ENCODE assay signal across 10 cellular contexts in genomic region chr2:96953611-96954489, GRCh38. TPM values are rescaled to one million over a fixed set of nuclear protein-coding genes. Genes with fewer than 3 reads are reported as not detected.
DNase-seq lines count a peak whose midpoint lies in the region; ATAC-seq and TF ChIP-seq lines count a peak whose summit lies in the region.
"Had no signal": no experiment of that assay in that cellular context is flagged by ENCODE, and none has a peak within 500 bp of the region (broad histone marks: within the 10 kb centered on the region; RNA-seq: fewer than 3 reads in every experiment).

No MANE protein-coding gene starts in this region.

- H3K9me3 Mint-ChIP-seq in chondrocyte (ENCODE audit: low read depth) = no peaks in the 10 kb centered on the region
- no peaks in the 10 kb centered on the region for H3K9me3 Mint-ChIP-seq in stimulated activated effector memory CD8-positive, alpha-beta T cell treated with anti-CD3 and anti-CD28 coated beads, Interleukin-12 subunit alpha, Interleukin-12 subunit beta, amount 100 ng/mL, for 72 hours
- no peaks in the 10 kb centered on the region; the same call in 2 of the 3 replicates for H3K9me3 Mint-ChIP-seq in GM23338

- H3K4me1 Mint-ChIP-seq in chondrocyte (ENCODE audit: low read depth) (no peaks in the 10 kb centered on the region), GM23338 (peaks cover 9% of the 10 kb centered on the region)
- H3K4me1 Mint-ChIP-seq in stimulated activated effector memory CD8-positive, alpha-beta T cell treated with anti-CD3 and anti-CD28 coated beads, Interleukin-12 subunit alpha, Interleukin-12 subunit beta, amount 100 ng/mL, for 72 hours = peaks cover 23% of the 10 kb centered on the region

- H3K4me2 ChIP-seq in GM23338 = no peak overlapping the region

- no peak overlapping the region for H2AFZ ChIP-seq in GM23338

- H3K4me3 Mint-ChIP-seq in chondrocyte (ENCODE audit: unreplicated experiment) = no peak overlapping the region
- H3K4me3 Mint-ChIP-seq in stimulated activated effector memory CD8-positive, alpha-beta T cell treated with anti-CD3 and anti-CD28 coated beads, Interleukin-12 subunit alpha, Interleukin-12 subunit beta, amount 100 ng/mL, for 72 hours = peak overlapping the region; percentile 9
- H3K4me3 Mint-ChIP-seq in GM23338 = no peak overlapping the region

- no peaks in the 10 kb centered on the region for H3K27me3 ChIP-seq in GM23338 (ENCODE audit: insufficient read depth)

- H3K4me1 ChIP-seq in GM23338 (ENCODE audit: insufficient read depth) = peaks cover 18% of the 10 kb centered on the region; the same call in 1 of the 2 replicates

- H3F3A ChIP-seq in GM23338 (replicated peaks; ENCODE audit: low read depth) = no peaks in the 10 kb centered on the region

- no peaks in the 10 kb centered on the region for H3K79me2 ChIP-seq in GM23338 (replicated peaks; ENCODE audit: insufficient read depth)

- no peaks in the 10 kb centered on the region for H4K20me1 ChIP-seq in GM23338 (replicated peaks; ENCODE audit: insufficient read depth)

- H3K27ac Mint-ChIP-seq in chondrocyte (ENCODE audit: unreplicated experiment) (no peak overlapping the region), GM23338 (no peak overlapping the region)
- peak overlapping the region; percentile 89 for H3K27ac Mint-ChIP-seq in stimulated activated effector memory CD8-positive, alpha-beta T cell treated with anti-CD3 and anti-CD28 coated beads, Interleukin-12 subunit alpha, Interleukin-12 subunit beta, amount 100 ng/mL, for 72 hours

- TF ChIP-seq CTCF in chondrocyte (IDR thresholded peaks at IDR 0.05) = no peak
- no peak for TF ChIP-seq CTCF in GM23338 (conservative IDR thresholded peaks at IDR 0.05; ENCODE audit: low read depth in 2 of 2)

- H3K36me3 Mint-ChIP-seq in chondrocyte (ENCODE audit: low read depth) (no peaks in the 10 kb centered on the region), GM23338 (ENCODE audit: low read depth) (no peaks in the 10 kb centered on the region)
- peaks cover 3% of the 10 kb centered on the region for H3K36me3 Mint-ChIP-seq in stimulated activated effector memory CD8-positive, alpha-beta T cell treated with anti-CD3 and anti-CD28 coated beads, Interleukin-12 subunit alpha, Interleukin-12 subunit beta, amount 100 ng/mL, for 72 hours

- peak; percentile 49 for ATAC-seq in HG03175 (IDR thresholded peaks at IDR 0.05; ENCODE audit: unreplicated experiment)
- ATAC-seq in stimulated activated effector memory CD8-positive, alpha-beta T cell treated with anti-CD3 and anti-CD28 coated beads, Interleukin-12 subunit alpha, Interleukin-12 subunit beta, amount 100 ng/mL, for 72 hours = peak; percentile 56
- no peak for ATAC-seq in HG02571 (IDR thresholded peaks at IDR 0.05; ENCODE audit: unreplicated experiment)
- no peak for ATAC-seq in GM23338

- H3K9me2 ChIP-seq in GM23338 (ENCODE audit: insufficient read depth) = no peaks in the 10 kb centered on the region

- DNase-seq in DMS53 (lab: John Stamatoyannopoulos, UW) (peak; percentile 71), DMS53 treated with DMSO at 0.1 percent for 48 hours (lab: John Stamatoyannopoulos, UW; ENCODE audit: unreplicated experiment) (no peak), chondrocyte (ENCODE audit: low spot score) (peak; percentile 66), GM23338 (ENCODE audit: low spot score) (no peak)
- peak in 1 of 2 donors; percentile 54 for DNase-seq in stimulated activated effector memory CD8-positive, alpha-beta T cell treated with anti-CD3 and anti-CD28 coated beads, Interleukin-12 subunit alpha, Interleukin-12 subunit beta, amount 100 ng/mL, for 72 hours (ENCODE audit: low spot score in 2 of 2)
- no peak for DNase-seq in stimulated activated CD4-positive, alpha-beta T cell treated with anti-CD3 and anti-CD28 coated beads, Interleukin-4, amount 100 ng/mL, for 1 hour

- H3K4me3 ChIP-seq in GM23338 = no peak overlapping the region

- no peaks in the 10 kb centered on the region for H3K36me3 ChIP-seq in GM23338 (ENCODE audit: insufficient read depth)
- H3K36me3 ChIP-seq: neutrophil had no signal

- peaks cover 19% of the 10 kb centered on the region for H3K27me3 Mint-ChIP-seq in chondrocyte (ENCODE audit: low read depth)
- peaks cover 18% of the 10 kb centered on the region for H3K27me3 Mint-ChIP-seq in GM23338 (ENCODE audit: insufficient read depth, low read depth, poor library complexity)

- no peak overlapping the region for H3K27ac ChIP-seq in GM23338 (ENCODE audit: low read depth)
- H3K27ac ChIP-seq: neutrophil had no signal

TF ChIP-seq in GM23338, 12 proteins besides CTCF, POLR2A, EP300 and RAD21:
- TF ChIP-seq STAT1 (IDR thresholded peaks at IDR 0.05; ENCODE audit: unreplicated experiment) = no peak
- TF ChIP-seq, protein P1, sequence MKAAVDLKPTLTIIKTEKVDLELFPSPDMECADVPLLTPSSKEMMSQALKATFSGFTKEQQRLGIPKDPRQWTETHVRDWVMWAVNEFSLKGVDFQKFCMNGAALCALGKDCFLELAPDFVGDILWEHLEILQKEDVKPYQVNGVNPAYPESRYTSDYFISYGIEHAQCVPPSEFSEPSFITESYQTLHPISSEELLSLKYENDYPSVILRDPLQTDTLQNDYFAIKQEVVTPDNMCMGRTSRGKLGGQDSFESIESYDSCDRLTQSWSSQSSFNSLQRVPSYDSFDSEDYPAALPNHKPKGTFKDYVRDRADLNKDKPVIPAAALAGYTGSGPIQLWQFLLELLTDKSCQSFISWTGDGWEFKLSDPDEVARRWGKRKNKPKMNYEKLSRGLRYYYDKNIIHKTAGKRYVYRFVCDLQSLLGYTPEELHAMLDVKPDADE (IDR thresholded peaks at IDR 0.05) = no peak
- no peak for TF ChIP-seq ZNF331 (CRISPR knock-in tag; IDR thresholded peaks at IDR 0.05; ENCODE audit: low read depth)
- no peak for TF ChIP-seq NANOG (IDR thresholded peaks at IDR 0.05; ENCODE audit: borderline replicate concordance)
- TF ChIP-seq ZNF114 (CRISPR knock-in tag; IDR thresholded peaks at IDR 0.05) = no peak
- no peak for TF ChIP-seq REST (IDR thresholded peaks at IDR 0.05; ENCODE audit: unreplicated experiment)
- TF ChIP-seq POLR2AphosphoS5 (IDR thresholded peaks at IDR 0.05; ENCODE audit: low read depth) = no peak
- TF ChIP-seq EZH2phosphoT487 (IDR thresholded peaks at IDR 0.05; ENCODE audit: unreplicated experiment) = no peak

RNA-seq across cellular contexts. Expression of gene FAM178B, which starts 32.5 kb away (rescaled TPM):
- 0.47 TPM in 1 of 3 replicates, not detected in the others for total RNA-seq in chondrocyte
- total RNA-seq in GM23338 (2014; rRNA removed; shearing (Covaris generic)) = 0.47 TPM in 1 of 2 replicates, not detected in the other
- polyA plus RNA-seq in GM23338 (2016; fragmentation: Nextera tagmentation; extraction: Ambion mirVana) = 0.70 and 1.1 TPM in 2 replicates
- total RNA-seq: fibroblast of lung had no signal
- polyA plus RNA-seq: fibroblast of lung had no signal

Comparison
In these comparisons a context has a peak if more than half of its experiments do, and no peak if none do; other contexts are left out.
1. DNase-seq: peak in DMS53 (single experiment) and chondrocyte (single experiment); none in DMS53 treated with DMSO at 0.1 percent for 48 hours (single experiment), stimulated activated CD4-positive, alpha-beta T cell treated with anti-CD3 and anti-CD28 coated beads, Interleukin-4, amount 100 ng/mL, for 1 hour (single experiment) and GM23338 (single experiment).
2. ATAC-seq: peak in HG03175 (single experiment) and stimulated activated effector memory CD8-positive, alpha-beta T cell treated with anti-CD3 and anti-CD28 coated beads, Interleukin-12 subunit alpha, Interleukin-12 subunit beta, amount 100 ng/mL, for 72 hours (single experiment); none in HG02571 (single experiment) and GM23338 (single experiment).